ENCODE assay signal across 33 cellular contexts in the genomic region with DNA sequence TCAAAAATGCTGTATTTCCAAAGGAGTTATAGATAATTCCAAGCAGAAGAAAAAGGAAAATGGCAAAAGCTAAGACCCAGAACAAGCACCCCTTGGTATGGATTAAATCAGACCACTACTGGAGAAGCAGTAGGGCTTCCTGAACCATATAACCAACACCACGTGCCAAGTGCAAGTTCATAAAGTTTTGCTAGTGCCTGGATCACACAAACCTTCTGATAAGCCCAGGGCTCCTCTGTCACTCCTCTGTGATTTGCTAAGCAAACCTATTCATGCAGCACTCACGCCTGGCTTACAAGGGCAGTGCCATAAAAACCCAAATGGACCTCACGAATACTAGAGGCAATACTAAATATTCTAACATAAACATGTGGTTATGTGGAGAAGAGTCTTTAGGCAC.
"Had no signal": no experiment of that assay in that cellular context is flagged by ENCODE, and none has a peak within 500 bp of the region (broad histone marks: within the 10 kb centered on the region; RNA-seq: fewer than 3 reads in every experiment).

No MANE protein-coding gene starts in this region.

- H3K27me3 ChIP-seq: body of pancreas, esophagus muscularis mucosa, foreskin keratinocyte, gastrocnemius medialis had no signal

- ATAC-seq: activated CD4-positive, alpha-beta T cell treated with anti-CD3 and anti-CD28 coated beads for 36 hours; activated CD4-positive, CD25-positive, alpha-beta regulatory T cell treated with anti-CD3 and anti-CD28 coated beads, Interleukin-2, amount 50 U/mL, for 24 hours; activated CD8-positive, alpha-beta memory T cell treated with anti-CD3 and anti-CD28 coated beads, Interleukin-2, amount 10 ng/mL, durations not matched to agents 7 days and 5 days; activated CD8-positive, alpha-beta T cell treated with anti-CD3 and anti-CD28 coated beads, Interleukin-2, amount 10 ng/mL, durations not matched to agents 7 days and 5 days; body of pancreas; effector memory CD8-positive, alpha-beta T cell; foreskin keratinocyte; gastrocnemius medialis; T-helper 17 cell had no signal

- H3K4me3 Mint-ChIP-seq: activated B cell treated with CpG ODN at 0.5 μM for 24 hours; activated CD4-positive, alpha-beta memory T cell treated with anti-CD3 and anti-CD28 coated beads for 36 hours; activated CD4-positive, alpha-beta T cell treated with anti-CD3 and anti-CD28 coated beads for 36 hours; activated CD4-positive, alpha-beta T cell treated with anti-CD3 and anti-CD28 coated beads, Interleukin-2, amount 10 ng/mL, durations not matched to agents 24 days and 14 days; activated CD8-positive, alpha-beta memory T cell treated with anti-CD3 and anti-CD28 coated beads, Interleukin-2, amount 10 ng/mL, durations not matched to agents 7 days and 5 days; activated CD8-positive, alpha-beta T cell treated with anti-CD3 and anti-CD28 coated beads, Interleukin-2, amount 10 ng/mL, durations not matched to agents 7 days and 5 days; activated naive CD4-positive, alpha-beta T cell treated with anti-CD3 and anti-CD28 coated beads for 36 hours; activated naive CD4-positive, alpha-beta T cell treated with anti-CD3 and anti-CD28 coated beads, Interleukin-2, amount 50 U/mL, for 24 hours; activated naive CD8-positive, alpha-beta T cell treated with anti-CD3 and anti-CD28 coated beads, Interleukin-2, amount 10 ng/mL, durations not matched to agents 7 days and 5 days; activated T-helper 1 cell treated with anti-CD3 and anti-CD28 coated beads, Interleukin-12 subunit alpha, Interleukin-12 subunit beta, Interleukin-2, Interleukin-4 antibody, amounts not matched to agents 30 ng/mL and 10 ng/mL and 1 ng/mL, durations not matched to agents 14 hours and 24 hours and 36 hours; effector memory CD8-positive, alpha-beta T cell; T-helper 17 cell; T-helper 2 cell treated with Interferon-gamma antibody and Interleukin-4, amounts not matched to agents 5 μg/mL and 100 μg/mL, for 36 hours had no signal

- H3K9me3 Mint-ChIP-seq: activated B cell treated with CpG ODN at 0.5 μM for 24 hours; activated CD4-positive, alpha-beta memory T cell treated with anti-CD3 and anti-CD28 coated beads for 36 hours; activated naive CD4-positive, alpha-beta T cell treated with anti-CD3 and anti-CD28 coated beads for 36 hours; activated naive CD4-positive, alpha-beta T cell treated with anti-CD3 and anti-CD28 coated beads, Interleukin-2, amount 50 U/mL, for 24 hours; activated T-helper 1 cell treated with anti-CD3 and anti-CD28 coated beads, Interleukin-12 subunit alpha, Interleukin-12 subunit beta, Interleukin-2, Interleukin-4 antibody, amounts not matched to agents 30 ng/mL and 10 ng/mL and 1 ng/mL, durations not matched to agents 14 hours and 24 hours and 36 hours; effector memory CD8-positive, alpha-beta T cell; T-helper 2 cell treated with Interferon-gamma antibody and Interleukin-4, amounts not matched to agents 5 μg/mL and 100 μg/mL, for 36 hours had no signal

- H3K27ac ChIP-seq: body of pancreas, esophagus muscularis mucosa, foreskin keratinocyte, WERI-Rb-1 had no signal

- H3K4me3 ChIP-seq: body of pancreas, esophagus muscularis mucosa, gastrocnemius medialis had no signal

- H3K9me3 ChIP-seq: body of pancreas, esophagus muscularis mucosa, gastrocnemius medialis had no signal

- H3K4me1 ChIP-seq: body of pancreas, foreskin keratinocyte had no signal

- H3K36me3 ChIP-seq: esophagus muscularis mucosa, gastrocnemius medialis, WERI-Rb-1 had no signal

- H3K27ac Mint-ChIP-seq: activated B cell treated with CpG ODN at 0.5 μM for 24 hours; activated CD4-positive, alpha-beta memory T cell treated with anti-CD3 and anti-CD28 coated beads for 36 hours; activated CD4-positive, alpha-beta T cell treated with anti-CD3 and anti-CD28 coated beads for 36 hours; activated CD4-positive, alpha-beta T cell treated with anti-CD3 and anti-CD28 coated beads, Interleukin-2, amount 10 ng/mL, durations not matched to agents 24 days and 14 days; activated CD8-positive, alpha-beta memory T cell treated with anti-CD3 and anti-CD28 coated beads, Interleukin-2, amount 10 ng/mL, durations not matched to agents 7 days and 5 days; activated CD8-positive, alpha-beta T cell treated with anti-CD3 and anti-CD28 coated beads, Interleukin-2, amount 10 ng/mL, durations not matched to agents 7 days and 5 days; activated naive CD4-positive, alpha-beta T cell treated with anti-CD3 and anti-CD28 coated beads for 36 hours; activated naive CD4-positive, alpha-beta T cell treated with anti-CD3 and anti-CD28 coated beads, Interleukin-2, amount 50 U/mL, for 24 hours; activated naive CD8-positive, alpha-beta T cell treated with anti-CD3 and anti-CD28 coated beads, Interleukin-2, amount 10 ng/mL, durations not matched to agents 7 days and 5 days; activated T-helper 1 cell treated with anti-CD3 and anti-CD28 coated beads, Interleukin-12 subunit alpha, Interleukin-12 subunit beta, Interleukin-2, Interleukin-4 antibody, amounts not matched to agents 30 ng/mL and 10 ng/mL and 1 ng/mL, durations not matched to agents 14 hours and 24 hours and 36 hours; activated T-helper 2 cell treated with anti-CD3 and anti-CD28 coated beads, Interferon-gamma antibody, Interleukin-2, Interleukin-4, amounts not matched to agents 10 μg/mL and 5 μg/mL and 100 μg/mL, durations not matched to agents 14 hours and 24 hours and 36 hours; effector memory CD8-positive, alpha-beta T cell; T-helper 17 cell; T-helper 2 cell treated with Interferon-gamma antibody and Interleukin-4, amounts not matched to agents 5 μg/mL and 100 μg/mL, for 36 hours had no signal

- H3K27me3 Mint-ChIP-seq: activated B cell treated with CpG ODN at 0.5 μM for 24 hours; activated CD4-positive, alpha-beta memory T cell treated with anti-CD3 and anti-CD28 coated beads for 36 hours; activated CD4-positive, alpha-beta T cell treated with anti-CD3 and anti-CD28 coated beads, Interleukin-2, amount 10 ng/mL, durations not matched to agents 24 days and 14 days; activated CD8-positive, alpha-beta memory T cell treated with anti-CD3 and anti-CD28 coated beads, Interleukin-2, amount 10 ng/mL, durations not matched to agents 7 days and 5 days; activated naive CD4-positive, alpha-beta T cell treated with anti-CD3 and anti-CD28 coated beads, Interleukin-2, amount 50 U/mL, for 24 hours; activated naive CD8-positive, alpha-beta T cell treated with anti-CD3 and anti-CD28 coated beads, Interleukin-2, amount 10 ng/mL, durations not matched to agents 7 days and 5 days; effector memory CD8-positive, alpha-beta T cell had no signal

- DNase-seq: activated B cell treated with CpG ODN at 0.5 μM for 24 hours; activated CD4-positive, alpha-beta memory T cell treated with anti-CD3 and anti-CD28 coated beads for 36 hours; activated CD4-positive, alpha-beta T cell treated with anti-CD3 and anti-CD28 coated beads for 36 hours; activated CD4-positive, alpha-beta T cell treated with anti-CD3 and anti-CD28 coated beads, Interleukin-2, amount 10 ng/mL, durations not matched to agents 24 days and 14 days; activated CD8-positive, alpha-beta memory T cell treated with anti-CD3 and anti-CD28 coated beads, Interleukin-2, amount 10 ng/mL, durations not matched to agents 7 days and 5 days; activated CD8-positive, alpha-beta memory T cell treated with anti-CD3 and anti-CD28 coated beads, Interleukin-2, amount 50 U/mL, for 4 hours; activated CD8-positive, alpha-beta T cell treated with anti-CD3 and anti-CD28 coated beads, Interleukin-2, amount 10 ng/mL, durations not matched to agents 7 days and 5 days; activated effector memory CD4-positive, alpha-beta T cell treated with anti-CD3 and anti-CD28 coated beads, Interleukin-2, amount 50 U/mL, for 16 hours; activated naive CD4-positive, alpha-beta T cell treated with anti-CD3 and anti-CD28 coated beads for 36 hours; activated naive CD8-positive, alpha-beta T cell treated with anti-CD3 and anti-CD28 coated beads, Interleukin-2, amount 10 ng/mL, durations not matched to agents 7 days and 5 days; activated T-cell treated with anti-CD3 and anti-CD28 coated beads, Interleukin-2, amount 50 U/mL, for 1 hour; activated T-cell treated with anti-CD3 and anti-CD28 coated beads, Interleukin-2, amount 50 U/mL, for 48 hours; amniotic stem cell; anterior cingulate cortex; body of pancreas; caudate nucleus; cortex of kidney; dermis blood vessel endothelial cell; effector CD4-positive, alpha-beta T cell; effector memory CD8-positive, alpha-beta T cell; erythroblast; foreskin keratinocyte; gastrocnemius medialis; T-helper 1 cell; T-helper 17 cell; T1000; WERI-Rb-1 had no signal

- H3K36me3 Mint-ChIP-seq: activated CD4-positive, alpha-beta memory T cell treated with anti-CD3 and anti-CD28 coated beads for 36 hours; activated CD8-positive, alpha-beta memory T cell treated with anti-CD3 and anti-CD28 coated beads, Interleukin-2, amount 10 ng/mL, durations not matched to agents 7 days and 5 days; activated naive CD4-positive, alpha-beta T cell treated with anti-CD3 and anti-CD28 coated beads, Interleukin-2, amount 50 U/mL, for 24 hours; activated naive CD8-positive, alpha-beta T cell treated with anti-CD3 and anti-CD28 coated beads, Interleukin-2, amount 10 ng/mL, durations not matched to agents 7 days and 5 days had no signal

- H3K4me1 Mint-ChIP-seq: activated CD4-positive, alpha-beta T cell treated with anti-CD3 and anti-CD28 coated beads for 36 hours; activated CD4-positive, alpha-beta T cell treated with anti-CD3 and anti-CD28 coated beads, Interleukin-2, amount 10 ng/mL, durations not matched to agents 24 days and 14 days; activated CD8-positive, alpha-beta memory T cell treated with anti-CD3 and anti-CD28 coated beads, Interleukin-2, amount 10 ng/mL, durations not matched to agents 7 days and 5 days; activated naive CD4-positive, alpha-beta T cell treated with anti-CD3 and anti-CD28 coated beads, Interleukin-2, amount 50 U/mL, for 24 hours; activated naive CD8-positive, alpha-beta T cell treated with anti-CD3 and anti-CD28 coated beads, Interleukin-2, amount 10 ng/mL, durations not matched to agents 7 days and 5 days; T-helper 17 cell had no signal
